ENCODE assay signal across 8 cellular contexts in genomic region chr2:29196792-29197788, GRCh38.
DNase-seq lines count a peak whose midpoint lies in the region; ATAC-seq and TF ChIP-seq lines count a peak whose summit lies in the region.

No MANE protein-coding gene starts in this region.

- no peaks in the 10 kb centered on the region for H3K36me3 ChIP-seq in A673 (ENCODE audit: insufficient read depth, low read length, poor library complexity, severe bottlenecking)
- H3K36me3 ChIP-seq in SU-DHL-6 (ENCODE audit: low read length): no peaks in the 10 kb centered on the region
- H3K36me3 ChIP-seq in sigmoid colon: no peaks in the 10 kb centered on the region

- H3K4me3 ChIP-seq in A673 (ENCODE audit: low read depth, low read length, poor library complexity, severe bottlenecking) (no peak overlapping the region), NB4 (ENCODE audit: low read depth, low read length) (no peak overlapping the region), SU-DHL-6 (ENCODE audit: insufficient read depth, low read length, poor library complexity, severe bottlenecking) (no peak overlapping the region), sigmoid colon (no peak overlapping the region)

- H3K4me1 ChIP-seq in A673 (ENCODE audit: insufficient read depth, low read length, poor library complexity, severe bottlenecking): no peaks in the 10 kb centered on the region
- peaks cover 0 to 8% (median 0%) of the 10 kb centered on the region in 4 donors for H3K4me1 ChIP-seq in sigmoid colon

- POLR2A ChIA-PET in A673 (lab: Charles Lee; ENCODE audit: low non-redundant PET): no interaction called here

- no peaks in the 10 kb centered on the region for H3F3A ChIP-seq in SU-DHL-6 (ENCODE audit: insufficient read depth)

- H4K20me1 ChIP-seq in SU-DHL-6 (ENCODE audit: low read depth, low read length): no peaks in the 10 kb centered on the region

- H3K4me2 ChIP-seq in SU-DHL-6 (ENCODE audit: low read depth, low read length, poor library complexity, severe bottlenecking): no peak overlapping the region

- DNase-seq in A673 (ENCODE audit: low spot score) (peak; percentile 79), NB4 (ENCODE audit: low read depth) (peak; percentile 81), left ventricle myocardium superior (peak; percentile 68), sigmoid colon (no peak)
- peak; percentile 83 for DNase-seq in activated naive CD8-positive, alpha-beta T cell treated with anti-CD3 and anti-CD28 coated beads, Interleukin-2, amount 50 U/mL, for 24 hours

- CTCF ChIA-PET in A673 (lab: Charles Lee): no interaction called here

- H3K4me3 Mint-ChIP-seq in activated naive CD8-positive, alpha-beta T cell treated with anti-CD3 and anti-CD28 coated beads, Interleukin-2, amount 50 U/mL, for 24 hours: no peak overlapping the region

- no peaks in the 10 kb centered on the region for H3K9me3 ChIP-seq in A673 (ENCODE audit: low read depth, low read length, poor library complexity, severe bottlenecking)
- no peaks in the 10 kb centered on the region for H3K9me3 ChIP-seq in SU-DHL-6 (ENCODE audit: insufficient read depth, low read length)
- no peaks in the 10 kb centered on the region for H3K9me3 ChIP-seq in sigmoid colon

- no peaks in the 10 kb centered on the region for H3K9me2 ChIP-seq in SU-DHL-6 (replicated peaks; ENCODE audit: insufficient read depth, low read length)

- no peak overlapping the region for H2AFZ ChIP-seq in SU-DHL-6 (ENCODE audit: low read depth, low read length, severe bottlenecking)

- H3K27me3 ChIP-seq in A673 (replicated peaks; ENCODE audit: insufficient read depth, low read depth, low read length, poor library complexity) (no peaks in the 10 kb centered on the region), SU-DHL-6 (ENCODE audit: low read length) (no peaks in the 10 kb centered on the region), sigmoid colon (no peaks in the 10 kb centered on the region)

- TF ChIP-seq EP300 in sigmoid colon (IDR thresholded peaks at IDR 0.05): no peak

- WGBS in sigmoid colon, 2 donors: 29 to 35% methylated on average over 14 of the region's 14 CpGs

- ATAC-seq in GM18907 (IDR thresholded peaks at IDR 0.05; ENCODE audit: unreplicated experiment) (peak; percentile 50), left ventricle myocardium superior (peak; percentile 89), GM21360 (IDR thresholded peaks at IDR 0.05; ENCODE audit: unreplicated experiment) (no peak)
- peak; percentile 90 for ATAC-seq in activated naive CD8-positive, alpha-beta T cell treated with anti-CD3 and anti-CD28 coated beads, Interleukin-2, amount 50 U/mL, for 24 hours

- H3K36me3 Mint-ChIP-seq in activated naive CD8-positive, alpha-beta T cell treated with anti-CD3 and anti-CD28 coated beads, Interleukin-2, amount 50 U/mL, for 24 hours (ENCODE audit: low read depth): no peaks in the 10 kb centered on the region

- TF ChIP-seq CTCF in A673 (conservative IDR thresholded peaks at IDR 0.05; ENCODE audit: low read depth, low read length): peak; percentile 89
- TF ChIP-seq CTCF in NB4 (IDR thresholded peaks at IDR 0.05; ENCODE audit: low read depth, low read length): peak; percentile 85
- TF ChIP-seq CTCF in SU-DHL-6 (IDR thresholded peaks at IDR 0.05; ENCODE audit: insufficient read depth, low read length, poor library complexity, severe bottlenecking): peak; percentile 81
- peak; percentile 42 to 79 (median 74) for TF ChIP-seq CTCF in sigmoid colon (IDR thresholded peaks at IDR 0.05)

- BruUV-seq in A673 (replicated peaks; lab: Mats Ljungman, UMichigan): no TSS peak

- no peaks in the 10 kb centered on the region for H3K27me3 Mint-ChIP-seq in activated naive CD8-positive, alpha-beta T cell treated with anti-CD3 and anti-CD28 coated beads, Interleukin-2, amount 50 U/mL, for 24 hours

- H3K9me3 Mint-ChIP-seq in activated naive CD8-positive, alpha-beta T cell treated with anti-CD3 and anti-CD28 coated beads, Interleukin-2, amount 50 U/mL, for 24 hours: no peaks in the 10 kb centered on the region

- TF ChIP-seq POLR2A in NB4 (IDR thresholded peaks at IDR 0.05; ENCODE audit: extremely low read depth, insufficient read length) (no peak), sigmoid colon (IDR thresholded peaks at IDR 0.05) (no peak)

- H3K27ac ChIP-seq in A673 (ENCODE audit: low read depth, low read length, poor library complexity, severe bottlenecking) (no peak overlapping the region), SU-DHL-6 (ENCODE audit: low read depth, low read length) (no peak overlapping the region), sigmoid colon (no peak overlapping the region)

- peaks cover 2% of the 10 kb centered on the region for H3K4me1 Mint-ChIP-seq in activated naive CD8-positive, alpha-beta T cell treated with anti-CD3 and anti-CD28 coated beads, Interleukin-2, amount 50 U/mL, for 24 hours

- H3K9ac ChIP-seq in SU-DHL-6 (ENCODE audit: low read length): no peak overlapping the region

- no peaks in the 10 kb centered on the region for H3K79me2 ChIP-seq in SU-DHL-6 (ENCODE audit: insufficient read depth, low read length)

- no peak overlapping the region for H3K27ac Mint-ChIP-seq in activated naive CD8-positive, alpha-beta T cell treated with anti-CD3 and anti-CD28 coated beads, Interleukin-2, amount 50 U/mL, for 24 hours

- intact Hi-C loops in A673 (cut with micrococcal nuclease; ENCODE audit: unreplicated experiment): loop anchor here (1.0 to 5.0 kb wide), 3 partner anchors 35 to 375 kb away; no protein-coding TSS in a partner anchor
- intact Hi-C loops in left ventricle myocardium superior (cut with micrococcal nuclease): no loop called here
- intact Hi-C loops in sigmoid colon (cut with DNase I): loop anchor here (2.0 to 5.0 kb wide), 2 partner anchors 135 to 238 kb away; no protein-coding TSS in a partner anchor
